In genomic region chr12:22054155-22054554, GRCh38 we compare ENCODE assay signal across 8 cellular contexts.
"Had no signal": no experiment of that assay in that cellular context is flagged by ENCODE, and none has a peak within 500 bp of the region (broad histone marks: within the 10 kb centered on the region; RNA-seq: fewer than 3 reads in every experiment).

No MANE protein-coding gene starts in this region.

- FAIRE-seq: H54, HTR-8/SVneo had no signal

- DNase-seq: GOT3, H9, HCEC 1CT, Karpas-422, KBM-7 had no signal

- H3K4me2 ChIP-seq: KMS-11 had no signal

- H3K9ac ChIP-seq: KMS-11 had no signal

- H3K27ac ChIP-seq: KMS-11 had no signal
